ENCODE assay signal across 8 cellular contexts in genomic region chr13:40629678-40630384, GRCh38. TPM values are rescaled to one million over a fixed set of nuclear protein-coding genes. Genes with fewer than 3 reads are reported as not detected.
A peak's percentile ranks its signal among the peaks of the same experiment; 100 is the strongest.
DNase-seq lines count a peak whose midpoint lies in the region; ATAC-seq and TF ChIP-seq lines count a peak whose summit lies in the region.

No MANE protein-coding gene starts in this region.

- H3K9me3 Mint-ChIP-seq in nephron progenitor cell (peaks cover 4% of the 10 kb centered on the region), chondrocyte (ENCODE audit: low read depth) (peaks cover 4% of the 10 kb centered on the region)
- H3K9me3 Mint-ChIP-seq in activated T-cell treated with anti-CD3 and anti-CD28 coated beads, Interleukin-2, amount 50 U/mL, for 4 hours, result no peaks in the 10 kb centered on the region

- H3K4me3 Mint-ChIP-seq in nephron progenitor cell (no peak overlapping the region), chondrocyte (ENCODE audit: unreplicated experiment) (no peak overlapping the region)
- H3K4me3 Mint-ChIP-seq in activated T-cell treated with anti-CD3 and anti-CD28 coated beads, Interleukin-2, amount 50 U/mL, for 4 hours, result no peak overlapping the region

- ATAC-seq in GM18873 (IDR thresholded peaks at IDR 0.05; ENCODE audit: low FRiP score, unreplicated experiment), result peak; percentile 77
- ATAC-seq in HG02610 (IDR thresholded peaks at IDR 0.05; ENCODE audit: unreplicated experiment), result peak; percentile 85
- no peak for ATAC-seq in activated T-cell treated with anti-CD3 and anti-CD28 coated beads, Interleukin-2, amount 50 U/mL, for 4 hours

- H3K27ac ChIP-seq in substantia nigra (ENCODE audit: low read depth, low read length, poor library complexity, severe bottlenecking), result no peak overlapping the region

- H3K27me3 Mint-ChIP-seq in nephron progenitor cell (ENCODE audit: low read depth, poor library complexity), result peaks cover 2% of the 10 kb centered on the region
- H3K27me3 Mint-ChIP-seq in chondrocyte (ENCODE audit: low read depth), result no peaks in the 10 kb centered on the region
- H3K27me3 Mint-ChIP-seq in activated T-cell treated with anti-CD3 and anti-CD28 coated beads, Interleukin-2, amount 50 U/mL, for 4 hours (ENCODE audit: low read depth), result no peaks in the 10 kb centered on the region

- H3K4me1 Mint-ChIP-seq in nephron progenitor cell (peaks cover 16% of the 10 kb centered on the region), chondrocyte (ENCODE audit: low read depth) (peaks cover 13% of the 10 kb centered on the region)
- peaks cover 86% of the 10 kb centered on the region for H3K4me1 Mint-ChIP-seq in activated T-cell treated with anti-CD3 and anti-CD28 coated beads, Interleukin-2, amount 50 U/mL, for 4 hours (ENCODE audit: low read depth)

- H3K27ac Mint-ChIP-seq in nephron progenitor cell, result peak overlapping the region; percentile 82
- H3K27ac Mint-ChIP-seq in chondrocyte (ENCODE audit: unreplicated experiment), result no peak overlapping the region

- H3K36me3 Mint-ChIP-seq in nephron progenitor cell (ENCODE audit: low read depth) (peaks cover 7% of the 10 kb centered on the region), chondrocyte (ENCODE audit: low read depth) (peaks cover 5% of the 10 kb centered on the region)
- peaks cover 19% of the 10 kb centered on the region for H3K36me3 Mint-ChIP-seq in activated T-cell treated with anti-CD3 and anti-CD28 coated beads, Interleukin-2, amount 50 U/mL, for 4 hours (ENCODE audit: insufficient read depth)

- DNase-seq in MV-4-11 (lab: John Stamatoyannopoulos, UW) (peak; percentile 81), nephron progenitor cell (no peak), NCI-H1436 treated with DMSO at 0.1 percent for 48 hours (lab: John Stamatoyannopoulos, UW) (no peak), substantia nigra (lab: John Stamatoyannopoulos, UW) (no peak), chondrocyte (ENCODE audit: low spot score) (no peak)
- DNase-seq in activated T-cell treated with anti-CD3 and anti-CD28 coated beads, Interleukin-2, amount 50 U/mL, for 4 hours, result no peak

- TF ChIP-seq CTCF in nephron progenitor cell (IDR thresholded peaks at IDR 0.05), result no peak
- no peak for TF ChIP-seq CTCF in chondrocyte (IDR thresholded peaks at IDR 0.05)

RNA-seq across cellular contexts. Expression of gene FOXO1, which starts 36.6 kb away (rescaled TPM):
- total RNA-seq in chondrocyte, result 8.9 to 17.7 TPM (median 9.7 TPM) in 3 replicates
- total RNA-seq in activated T-cell treated with anti-CD3 and anti-CD28 coated beads, Interleukin-2, amount 50 U/mL, for 4 hours, result 10 to 100 TPM; 61.1 to 64.0 (median 62.7) TPM

Comparison
In these comparisons a context has a peak if more than half of its experiments do, and no peak if none do; other contexts are left out.
1. ATAC-seq: peak in GM18873 (single experiment) and HG02610 (single experiment); none in activated T-cell treated with anti-CD3 and anti-CD28 coated beads, Interleukin-2, amount 50 U/mL, for 4 hours (0 of 2).